In genomic region chr4:94408549-94409374, GRCh38 we compare ENCODE assay signal across 12 cellular contexts. TPM values are rescaled to one million over a fixed set of nuclear protein-coding genes. Genes with fewer than 3 reads are reported as not detected.
DNase-seq lines count a peak whose midpoint lies in the region; ATAC-seq and TF ChIP-seq lines count a peak whose summit lies in the region.
"Had no signal": no experiment of that assay in that cellular context is flagged by ENCODE, and none has a peak within 500 bp of the region (broad histone marks: within the 10 kb centered on the region; RNA-seq: fewer than 3 reads in every experiment).

No MANE protein-coding gene starts in this region.

- peak overlapping the region; percentile 56 for H3K27ac Mint-ChIP-seq in chondrocyte (ENCODE audit: unreplicated experiment)

- H3K9me3 Mint-ChIP-seq in chondrocyte (ENCODE audit: low read depth), result no peaks in the 10 kb centered on the region

- no peak for ATAC-seq in GM21717 (IDR thresholded peaks at IDR 0.05; ENCODE audit: unreplicated experiment)
- no peak for ATAC-seq in sciatic nerve
- no peak for ATAC-seq in HG03342 (IDR thresholded peaks at IDR 0.05; ENCODE audit: unreplicated experiment)

- H3K36me3 Mint-ChIP-seq in chondrocyte (ENCODE audit: low read depth), result no peaks in the 10 kb centered on the region

- no peaks in the 10 kb centered on the region for H3K36me3 ChIP-seq in HEK293 (ENCODE audit: control insufficient read depth in 2 of 2, insufficient read depth in 1 of 2, low read length in 2 of 2)
- H3K36me3 ChIP-seq in right atrium auricular region, result no peaks in the 10 kb centered on the region

- H3K4me1 Mint-ChIP-seq in chondrocyte (ENCODE audit: low read depth), result peaks cover 64% of the 10 kb centered on the region

- POLR2A ChIA-PET in HEK293 (lab: Yijun Ruan, JAX) (no interaction called here), GM10248 (lab: Yijun Ruan, JAX) (no interaction called here)

- TF ChIP-seq CTCF in HEK293 (tag by site-specific recombination; IDR thresholded peaks at IDR 0.05) (no peak), chondrocyte (IDR thresholded peaks at IDR 0.05) (no peak), right atrium auricular region (IDR thresholded peaks at IDR 0.05) (no peak), GM10248 (IDR thresholded peaks at IDR 0.05; ENCODE audit: control extremely low read depth, extremely low read depth, low read depth, missing control alignments) (no peak)

- CTCF ChIA-PET in HEK293 (lab: Yijun Ruan, JAX) (no interaction called here), GM10248 (lab: Yijun Ruan, JAX) (interaction anchor here (0.7 to 3.2 kb wide), 7 partner anchors 10 to 192 kb away, joined by 3 to 21 read pairs (median 4); no protein-coding TSS in a partner anchor)

- no peaks in the 10 kb centered on the region for H3K27me3 Mint-ChIP-seq in chondrocyte (ENCODE audit: low read depth)

- intact Hi-C loops in sciatic nerve (cut with DNase I), result loop anchor here (5.0 kb wide), 1 partner anchor 189 kb away; no protein-coding TSS in a partner anchor

- H3K9me3 ChIP-seq in HEK293 (ENCODE audit: control insufficient read depth, insufficient read depth, low read depth, low read length) (no peaks in the 10 kb centered on the region), right atrium auricular region (no peaks in the 10 kb centered on the region)
- H3K9me3 ChIP-seq: testis had no signal

- DNase-seq in chondrocyte (ENCODE audit: low spot score), result no peak
- no peak for DNase-seq in right atrium auricular region (ENCODE audit: low spot score)
- peak; percentile 42 for DNase-seq in skeletal muscle cell (ENCODE audit: low read depth)
- no peak for DNase-seq in sciatic nerve (ENCODE audit: low spot score)
- DNase-seq in GM10248 (ENCODE audit: extremely low spot score), result no peak
- DNase-seq: activated CD8-positive, alpha-beta memory T cell treated with anti-CD3 and anti-CD28 coated beads for 24 hours; activated gamma-delta T cell treated with Interleukin-2 at 50 U/mL for 16 hours; NCI-H2171; testis had no signal

- H3K27ac ChIP-seq in HEK293 (ENCODE audit: extremely low read depth, low read depth, low read length), result no peak overlapping the region
- peak overlapping the region; percentile 79 to 81 for H3K27ac ChIP-seq in right atrium auricular region

- no peak overlapping the region for H3K4me3 ChIP-seq in HEK293 (ENCODE audit: low read depth, low read length)
- H3K4me3 ChIP-seq in right atrium auricular region, result no peak overlapping the region
- H3K4me3 ChIP-seq in skeletal muscle cell (ENCODE audit: low read depth, low read length), result no peak overlapping the region
- H3K4me3 ChIP-seq: testis had no signal

- no peaks in the 10 kb centered on the region for H3K27me3 ChIP-seq in right atrium auricular region
- H3K27me3 ChIP-seq: testis had no signal

- H3K4me3 Mint-ChIP-seq in chondrocyte (ENCODE audit: unreplicated experiment), result no peak overlapping the region

- no peaks in the 10 kb centered on the region for H3K4me1 ChIP-seq in HEK293 (ENCODE audit: control insufficient read depth, insufficient read depth, low read length)
- H3K4me1 ChIP-seq in right atrium auricular region, result peaks cover 0 to 62% of the 10 kb centered on the region in 2 donors

TF ChIP-seq in HEK293, 187 proteins besides CTCF, POLR2A, EP300 and RAD21:
- TF ChIP-seq, protein P1, sequence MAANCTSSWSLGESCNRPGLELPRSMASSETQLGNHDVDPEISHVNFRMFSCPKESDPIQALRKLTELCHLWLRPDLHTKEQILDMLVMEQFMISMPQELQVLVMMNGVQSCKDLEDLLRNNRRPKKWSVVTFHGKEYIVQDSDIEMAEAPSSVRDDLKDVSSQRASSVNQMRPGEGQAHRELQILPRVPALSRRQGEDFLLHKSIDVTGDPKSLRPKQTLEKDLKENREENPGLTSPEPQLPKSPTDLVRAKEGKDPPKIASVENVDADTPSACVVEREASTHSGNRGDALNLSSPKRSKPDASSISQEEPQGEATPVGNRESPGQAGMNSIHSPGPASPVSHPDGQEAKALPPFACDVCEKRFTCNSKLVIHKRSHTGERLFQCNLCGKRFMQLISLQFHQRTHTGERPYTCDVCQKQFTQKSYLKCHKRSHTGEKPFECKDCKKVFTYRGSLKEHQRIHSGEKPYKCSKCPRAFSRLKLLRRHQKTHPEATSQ (tag by site-specific recombination; IDR thresholded peaks at IDR 0.05), result no peak
- TF ChIP-seq ZNF664 (tag by site-specific recombination; IDR thresholded peaks at IDR 0.05) (0 out of 2 replicates have a peak, but pooled peaks have one; percentile 26), ZNF280D (tag by site-specific recombination; IDR thresholded peaks at IDR 0.05) (no peak), ZNF558 (tag by site-specific recombination; IDR thresholded peaks at IDR 0.05) (no peak), ZBTB44 (tag by site-specific recombination; IDR thresholded peaks at IDR 0.05) (no peak)

RNA-seq across cellular contexts. Expression of gene PDLIM5, which starts 43.0 kb away (rescaled TPM):
- 268 to 329 TPM (median 317 TPM) in 3 replicates for total RNA-seq in chondrocyte
- 100 to 1,000 TPM; 598 to 841 TPM for total RNA-seq in right atrium auricular region
- 211 TPM for total RNA-seq in sciatic nerve
